ENCODE assay signal across 20 cellular contexts in the genomic region with DNA sequence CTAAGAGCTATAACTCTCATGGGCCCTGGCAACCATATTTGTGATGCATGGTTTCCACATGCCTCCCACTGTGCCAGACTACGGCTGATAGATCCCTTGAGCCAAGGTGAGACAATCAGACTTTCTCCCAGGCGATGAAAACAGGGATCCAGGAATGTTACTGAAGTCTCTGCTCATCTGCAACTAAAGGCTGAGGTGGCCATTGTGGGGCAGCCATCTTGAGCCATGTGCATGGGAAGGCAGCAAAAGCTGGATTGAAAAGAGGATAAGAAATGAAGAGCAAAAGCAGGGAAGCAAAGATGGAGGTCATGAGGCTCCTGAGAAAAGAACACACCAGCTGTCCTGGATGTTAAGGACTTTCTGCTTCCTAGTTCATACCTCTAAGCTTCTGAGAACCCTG. TPM values are rescaled to one million over a fixed set of nuclear protein-coding genes. Genes with fewer than 3 reads are reported as not detected.
DNase-seq lines count a peak whose midpoint lies in the region; ATAC-seq, FAIRE-seq and TF ChIP-seq lines count a peak whose summit lies in the region.
"Had no signal": no experiment of that assay in that cellular context is flagged by ENCODE, and none has a peak within 500 bp of the region (broad histone marks: within the 10 kb centered on the region; RNA-seq: fewer than 3 reads in every experiment).

No MANE protein-coding gene starts in this region.

- H3K27me3 Mint-ChIP-seq in T-helper 1 cell treated with Interleukin-12 subunit alpha and Interleukin-12 subunit beta and Interleukin-4 antibody, amounts not matched to agents 30 μg/mL and 1 μg/mL, for 36 hours (ENCODE audit: low read depth), result peaks cover 31% of the 10 kb centered on the region
- peaks cover 32 to 42% (median 40%) of the 10 kb centered on the region in 3 donors for H3K27me3 Mint-ChIP-seq in CD14-positive monocyte (ENCODE audit: low read depth in 3 of 3)

- intact Hi-C loops in GM12878 (cut with micrococcal nuclease; ENCODE audit: unreplicated experiment) (no loop called here), sigmoid colon (cut with DNase I) (no loop called here), CD14-positive monocyte (cut with micrococcal nuclease) (no loop called here)

- in situ Hi-C loops in GM12878 (cut with MboI), result no loop called here

- H3K79me2 ChIP-seq in DND-41 (ENCODE audit: insufficient read depth, low read length) (peaks cover 99% of the 10 kb centered on the region), GM12878 (ENCODE audit: control insufficient read depth, insufficient read depth, low read length) (peaks cover 1% of the 10 kb centered on the region)

- POLR2A ChIA-PET in GM12878 (lab: Charles Lee), result interaction anchor here (0.6 to 3.6 kb wide), 12 partner anchors 8 to 153 kb away, joined by 3 to 22 read pairs (median 4); no protein-coding TSS in a partner anchor

- FAIRE-seq in GM12878 (lab: Jason Lieb, UNC), result no peak
- FAIRE-seq: A204.1, G401.6, GM12892 had no signal

- no peak for TF ChIP-seq POLR2A in GM12878 (IDR thresholded peaks at IDR 0.05; ENCODE audit: low read depth, low read length)
- TF ChIP-seq POLR2A in sigmoid colon (IDR thresholded peaks at IDR 0.05), result no peak

- H2AFZ ChIP-seq in DND-41 (ENCODE audit: low read depth, low read length), result no peak overlapping the region
- no peak overlapping the region; the same call in none of the 2 replicates for H2AFZ ChIP-seq in GM12878 (ENCODE audit: control insufficient read depth, low read depth, low read length)

- CTCF ChIA-PET in GM12878 (lab: Yijun Ruan, JAX), result interaction anchor here (0.6 to 9.1 kb wide), 14 partner anchors 10 to 283 kb away, joined by 3 to 176 read pairs (median 6); no protein-coding TSS in a partner anchor

- peaks cover 62% of the 10 kb centered on the region for H3K36me3 Mint-ChIP-seq in T-helper 1 cell treated with Interleukin-12 subunit alpha and Interleukin-12 subunit beta and Interleukin-4 antibody, amounts not matched to agents 30 μg/mL and 1 μg/mL, for 36 hours (ENCODE audit: low read depth)
- H3K36me3 Mint-ChIP-seq in CD14-positive monocyte, result no peaks in the 10 kb centered on the region

- RAD21 ChIA-PET in GM12878 (lab: Charles Lee; ENCODE audit: unreplicated experiment), result interaction anchor here (0.8 to 8.5 kb wide), 22 partner anchors 10 to 280 kb away, joined by 3 to 168 read pairs (median 5); no protein-coding TSS in a partner anchor

- H3K4me3 ChIP-seq in DND-41 (ENCODE audit: low read depth in 1 of 2, low read length in 2 of 2) (peak overlapping the region in 1 of 2 experiments; percentile 87; a peak in 2 of 4 replicates), GM12878 (no peak overlapping the region), sigmoid colon (no peak overlapping the region)
- H3K4me3 ChIP-seq: SJCRH30 had no signal

- peaks cover 3% of the 10 kb centered on the region; the same call in 1 of the 2 replicates for H4K20me1 ChIP-seq in DND-41 (ENCODE audit: insufficient read depth, low read length)
- H4K20me1 ChIP-seq in GM12878 (ENCODE audit: control insufficient read depth, insufficient read depth), result no peaks in the 10 kb centered on the region

- H3K27ac Mint-ChIP-seq in T-helper 1 cell treated with Interleukin-12 subunit alpha and Interleukin-12 subunit beta and Interleukin-4 antibody, amounts not matched to agents 30 μg/mL and 1 μg/mL, for 36 hours, result no peak overlapping the region
- H3K27ac Mint-ChIP-seq in CD14-positive monocyte, result no peak overlapping the region

- TF ChIP-seq CTCF in DND-41 (IDR thresholded peaks at IDR 0.05; ENCODE audit: borderline replicate concordance, extremely low read depth, low read length, poor library complexity, severe bottlenecking) (no peak), GM12878 (IDR thresholded peaks at IDR 0.05 in 2 of 3, conservative IDR thresholded peaks at IDR 0.05 in 1 of 3; ENCODE audit: control insufficient read depth in 2 of 3, extremely low read depth in 1 of 3, insufficient read depth in 1 of 3, low read depth in 3 of 3, low read length in 3 of 3) (no peak), sigmoid colon (IDR thresholded peaks at IDR 0.05) (no peak), CD14-positive monocyte (IDR thresholded peaks at IDR 0.05) (no peak)

- DNase-seq in T-helper 1 cell (no peak), DND-41 (no peak), GM12878 (ENCODE audit: low read depth, low spot score) (no peak), sigmoid colon (no peak), CD14-positive monocyte (ENCODE audit: low spot score) (no peak)
- no peak for DNase-seq in stimulated activated CD4-positive, alpha-beta T cell treated with anti-CD3 and anti-CD28 coated beads, Interleukin-4, amount 100 ng/mL, for 4 hours
- DNase-seq: Calu3, DMS79, KG1, NCI-H1105, NCI-H187, NCI-H2171 treated with DMSO at 0.1 percent for 48 hours, NCI-H524, SJCRH30 had no signal

- TF ChIP-seq EP300 in GM12878 (IDR thresholded peaks at IDR 0.05; ENCODE audit: borderline replicate concordance in 1 of 2, control insufficient read depth in 1 of 2, low read depth in 2 of 2, low read length in 2 of 2) (no peak), sigmoid colon (IDR thresholded peaks at IDR 0.05) (no peak)

- H3K4me3 Mint-ChIP-seq in T-helper 1 cell treated with Interleukin-12 subunit alpha and Interleukin-12 subunit beta and Interleukin-4 antibody, amounts not matched to agents 30 μg/mL and 1 μg/mL, for 36 hours, result peak overlapping the region; percentile 9
- no peak overlapping the region for H3K4me3 Mint-ChIP-seq in CD14-positive monocyte

- ATAC-seq in DND-41 (ENCODE audit: insufficient read depth, low read depth), result no peak
- ATAC-seq in GM12878, result no peak
- ATAC-seq in GM18502 (IDR thresholded peaks at IDR 0.05; ENCODE audit: poor library complexity, unreplicated experiment), result no peak

- H3K27ac ChIP-seq in DND-41 (ENCODE audit: low read length) (peak overlapping the region; percentile 87), GM12878 (ENCODE audit: control insufficient read depth, insufficient read depth) (no peak overlapping the region), sigmoid colon (peak overlapping the region in 3 of 4 donors; percentile 11 to 85 (median 44))
- H3K27ac ChIP-seq: RWPE1, SJCRH30 had no signal

- H3K27me3 ChIP-seq in DND-41 (ENCODE audit: insufficient read depth, low read length, poor library complexity) (no peaks in the 10 kb centered on the region), GM12878 (replicated peaks in 1 of 2; ENCODE audit: control insufficient read depth in 2 of 2, insufficient read depth in 2 of 2, low read length in 1 of 2) (peaks cover 0 to 3% of the 10 kb centered on the region in 2 experiments; a peak in 2 of 4 replicates), sigmoid colon (no peaks in the 10 kb centered on the region)
- H3K27me3 ChIP-seq: SJCRH30 had no signal

- H3K36me3 ChIP-seq in DND-41 (ENCODE audit: insufficient read depth, low read length) (peaks cover 24% of the 10 kb centered on the region), GM12878 (ENCODE audit: control insufficient read depth in 2 of 2, insufficient read depth in 2 of 2, low read length in 1 of 2) (no peaks in the 10 kb centered on the region), sigmoid colon (no peaks in the 10 kb centered on the region)

- 0% methylated on average over 2 of the region's 2 CpGs for WGBS in GM12878 (ENCODE audit: insufficient coverage, insufficient replicate concordance, low lambda C conversion rate, missing lambda C conversion rate)
- WGBS in sigmoid colon, 2 donors, result 94% methylated on average over 2 of the region's 2 CpGs

- SMC1A ChIA-PET in GM12878 (lab: Charles Lee; ENCODE audit: uncharacterized antibody, unreplicated experiment), result interaction anchor here (0.8 to 9.0 kb wide), 24 partner anchors 8 to 285 kb away, joined by 3 to 184 read pairs (median 5); no protein-coding TSS in a partner anchor

- H3K4me2 ChIP-seq in DND-41 (ENCODE audit: insufficient read depth, low read length) (peak overlapping the region; percentile 92), GM12878 (ENCODE audit: control insufficient read depth, insufficient read depth) (no peak overlapping the region)

- BruUV-seq in GM12878 (replicated peaks; lab: Mats Ljungman, UMichigan), result no TSS peak

- no peak for TF ChIP-seq RAD21 in GM12878 (IDR thresholded peaks at IDR 0.05; ENCODE audit: insufficient read depth, low read depth, low read length)

- peaks cover 65% of the 10 kb centered on the region for H3K4me1 Mint-ChIP-seq in T-helper 1 cell treated with Interleukin-12 subunit alpha and Interleukin-12 subunit beta and Interleukin-4 antibody, amounts not matched to agents 30 μg/mL and 1 μg/mL, for 36 hours (ENCODE audit: low read depth)
- H3K4me1 Mint-ChIP-seq in CD14-positive monocyte, result peaks cover 8% of the 10 kb centered on the region

- 0 out of 2 replicates have a peak overlapping the region, but pooled peaks have one; percentile 14 for H3K9ac ChIP-seq in DND-41 (ENCODE audit: low read depth, low read length)
- no peak overlapping the region for H3K9ac ChIP-seq in GM12878 (ENCODE audit: control insufficient read depth, insufficient read depth, low read length)

- H3K9me3 ChIP-seq in DND-41 (ENCODE audit: insufficient read depth, low read length, severe bottlenecking) (no peaks in the 10 kb centered on the region), GM12878 (replicated peaks; ENCODE audit: control insufficient read depth, insufficient read depth, low read length) (no peaks in the 10 kb centered on the region; the same call in 1 of the 3 replicates), sigmoid colon (no peaks in the 10 kb centered on the region)
- H3K9me3 ChIP-seq: SJCRH30 had no signal

- peaks cover 85% of the 10 kb centered on the region for H3K4me1 ChIP-seq in DND-41 (ENCODE audit: insufficient read depth, low read length)
- H3K4me1 ChIP-seq in GM12878 (ENCODE audit: control insufficient read depth, insufficient read depth, low read length), result no peaks in the 10 kb centered on the region
- peaks cover 0 to 81% (median 55%) of the 10 kb centered on the region in 4 donors for H3K4me1 ChIP-seq in sigmoid colon

- H3K9me3 Mint-ChIP-seq in T-helper 1 cell treated with Interleukin-12 subunit alpha and Interleukin-12 subunit beta and Interleukin-4 antibody, amounts not matched to agents 30 μg/mL and 1 μg/mL, for 36 hours, result no peaks in the 10 kb centered on the region
- H3K9me3 Mint-ChIP-seq in CD14-positive monocyte, result peaks cover 0 to 12% (median 0%) of the 10 kb centered on the region in 7 donors

RNA-seq across cellular contexts. Expression of a gene that starts 5.5 kb away (rescaled TPM):
- 20.3 and 22.4 TPM in 2 replicates for total RNA-seq in GM12878 (2013; cell fraction: nucleolus; rRNA removed)
- total RNA-seq in GM12878 (2014; rRNA removed) (2.1 and 2.7 TPM in 2 replicates), GM12878 (2014; rRNA removed; fragmentation: Illumina TruSeq; extraction: Trizol) (1.6 and 2.4 TPM in 2 replicates), GM12878 (2021) (1.7 and 3.0 TPM in 2 replicates), sigmoid colon (10 to 100 TPM; 13.0 to 18.5 (median 13.2) TPM)
- polyA plus RNA-seq in GM12878 (2011; ENCODE audit: low read depth), result 28.3 TPM
- polyA plus RNA-seq in GM12878 (2011; rRNA removed) (8.1 and 10.7 TPM in 2 replicates), GM12878 (2014; fragmentation: Illumina TruSeq; extraction: Trizol) (1.8 and 2.5 TPM in 2 replicates), GM12878 (2014; fragmentation: Nextera tagmentation; extraction: Ambion mirVana) (1 to 10 TPM; 1.4 to 2.1 TPM), GM12878 (2014; rRNA removed) (0.71 and 2.0 TPM in 2 replicates), GM12878 (2016; fragmentation: Nextera tagmentation; extraction: Ambion mirVana) (under 1 TPM; 0.42 to 0.84 TPM), sigmoid colon (10 to 100 TPM; 46.9 to 69.1 (median 58.9) TPM), CD14-positive monocyte (under 1 TPM in 1 of 2 donors, not detected in 1; 0.06 TPM)
- 3.8 and 5.6 TPM in 2 replicates for polyA plus RNA-seq in GM12878 (2011; cell fraction: cytosol; rRNA removed)
- polyA plus RNA-seq in GM12878 (2011; cell fraction: nucleus; rRNA removed), result 5.5 and 9.4 TPM in 2 replicates
- 9.3 and 15.9 TPM in 2 replicates for polyA plus RNA-seq in GM12878 (2012)
- 6.3 and 8.6 TPM in 2 replicates for polyA minus RNA-seq in GM12878 (2011; rRNA and poly(A)+ RNA removed)
- 2.7 and 3.3 TPM in 2 replicates for polyA minus RNA-seq in GM12878 (2011; cell fraction: cytosol; rRNA and poly(A)+ RNA removed)
- 4.4 and 7.5 TPM in 2 replicates for polyA minus RNA-seq in GM12878 (2011; cell fraction: nucleus; rRNA and poly(A)+ RNA removed)
